ENCODE assay signal across 10 cellular contexts in genomic region chr19:16470541-16470910, GRCh38. TPM values are rescaled to one million over a fixed set of nuclear protein-coding genes. Genes with fewer than 3 reads are reported as not detected.
A peak's percentile ranks its signal among the peaks of the same experiment; 100 is the strongest.
DNase-seq lines count a peak whose midpoint lies in the region; ATAC-seq and TF ChIP-seq lines count a peak whose summit lies in the region.
"Had no signal": no experiment of that assay in that cellular context is flagged by ENCODE, and none has a peak within 500 bp of the region (broad histone marks: within the 10 kb centered on the region; RNA-seq: fewer than 3 reads in every experiment).

No MANE protein-coding gene starts in this region.

- H3K4me3 ChIP-seq in iPS-18c (ENCODE audit: insufficient read depth, low read depth, low read length) (peak overlapping the region; percentile 77), thyroid gland (replicated peaks in 1 of 3) (peak overlapping the region in 1 of 3 donors; percentile 95)

- peaks cover 28 to 40% of the 10 kb centered on the region in 2 donors for H3K4me1 ChIP-seq in thyroid gland

- no peak for TF ChIP-seq POLR2A in thyroid gland (IDR thresholded peaks at IDR 0.05)

- H3K9me3 Mint-ChIP-seq in activated T-cell treated with anti-CD3 and anti-CD28 coated beads, Interleukin-2, amount 50 U/mL, for 72 hours, result peaks cover 0 to 2% of the 10 kb centered on the region in 2 donors
- H3K9me3 Mint-ChIP-seq in activated T-helper 1 cell treated with anti-CD3 and anti-CD28 coated beads, Interleukin-12 subunit alpha, Interleukin-12 subunit beta, Interleukin-2, Interleukin-4 antibody, amounts not matched to agents 30 ng/mL and 10 ng/mL and 1 ng/mL, durations not matched to agents 14 hours and 24 hours and 36 hours, result no peaks in the 10 kb centered on the region

- peak overlapping the region; percentile 86 to 93 for H3K4me3 Mint-ChIP-seq in activated T-cell treated with anti-CD3 and anti-CD28 coated beads, Interleukin-2, amount 50 U/mL, for 72 hours
- H3K4me3 Mint-ChIP-seq in activated T-helper 1 cell treated with anti-CD3 and anti-CD28 coated beads, Interleukin-12 subunit alpha, Interleukin-12 subunit beta, Interleukin-2, Interleukin-4 antibody, amounts not matched to agents 30 ng/mL and 10 ng/mL and 1 ng/mL, durations not matched to agents 14 hours and 24 hours and 36 hours, result peak overlapping the region; percentile 90

- H3K36me3 ChIP-seq in thyroid gland, result no peaks in the 10 kb centered on the region

- H3K36me3 Mint-ChIP-seq in activated T-cell treated with anti-CD3 and anti-CD28 coated beads, Interleukin-2, amount 50 U/mL, for 72 hours (ENCODE audit: insufficient read depth in 2 of 2), result peaks cover 2% of the 10 kb centered on the region in 2 donors
- peaks cover 6% of the 10 kb centered on the region for H3K36me3 Mint-ChIP-seq in activated T-helper 1 cell treated with anti-CD3 and anti-CD28 coated beads, Interleukin-12 subunit alpha, Interleukin-12 subunit beta, Interleukin-2, Interleukin-4 antibody, amounts not matched to agents 30 ng/mL and 10 ng/mL and 1 ng/mL, durations not matched to agents 14 hours and 24 hours and 36 hours (ENCODE audit: low read depth)

- H3K27ac ChIP-seq in thyroid gland, result peak overlapping the region; percentile 24 to 66 (median 60)

- intact Hi-C loops in activated T-helper 1 cell treated with anti-CD3 and anti-CD28 coated beads, Interleukin-12 subunit alpha, Interleukin-12 subunit beta, Interleukin-2, Interleukin-4 antibody, amounts not matched to agents 30 ng/mL and 10 ng/mL and 1 ng/mL, durations not matched to agents 14 hours and 24 hours and 36 hours (cut with micrococcal nuclease), result loop anchor here (2.0 to 10.0 kb wide), 3 partner anchors 102 to 1346 kb away; partner anchors contain the start of genes RASAL3 and SLC35E1
- intact Hi-C loops in thyroid gland (cut with DNase I), result no loop called here

- no peak for ATAC-seq in activated T-cell treated with anti-CD3 and anti-CD28 coated beads, Interleukin-2, amount 50 U/mL, for 72 hours (replicated peaks in 1 of 2)
- ATAC-seq in GM19351 (IDR thresholded peaks at IDR 0.05; ENCODE audit: unreplicated experiment), result no peak

- H3K4me1 Mint-ChIP-seq in activated T-cell treated with anti-CD3 and anti-CD28 coated beads, Interleukin-2, amount 50 U/mL, for 72 hours (ENCODE audit: low read depth), result peaks cover 47% of the 10 kb centered on the region
- peaks cover 30% of the 10 kb centered on the region for H3K4me1 Mint-ChIP-seq in activated T-helper 1 cell treated with anti-CD3 and anti-CD28 coated beads, Interleukin-12 subunit alpha, Interleukin-12 subunit beta, Interleukin-2, Interleukin-4 antibody, amounts not matched to agents 30 ng/mL and 10 ng/mL and 1 ng/mL, durations not matched to agents 14 hours and 24 hours and 36 hours (ENCODE audit: low read depth)

- WGBS in thyroid gland, 2 donors, result 10 to 18% methylated on average over 7 of the region's 7 CpGs

- H3K27me3 Mint-ChIP-seq in activated T-cell treated with anti-CD3 and anti-CD28 coated beads, Interleukin-2, amount 50 U/mL, for 72 hours (ENCODE audit: low read depth), result no peaks in the 10 kb centered on the region
- no peaks in the 10 kb centered on the region for H3K27me3 Mint-ChIP-seq in activated T-helper 1 cell treated with anti-CD3 and anti-CD28 coated beads, Interleukin-12 subunit alpha, Interleukin-12 subunit beta, Interleukin-2, Interleukin-4 antibody, amounts not matched to agents 30 ng/mL and 10 ng/mL and 1 ng/mL, durations not matched to agents 14 hours and 24 hours and 36 hours (ENCODE audit: insufficient read depth)

- H3K27me3 ChIP-seq in thyroid gland, result no peaks in the 10 kb centered on the region

- no peak for TF ChIP-seq CTCF in thyroid gland (IDR thresholded peaks at IDR 0.05)

- H3K27ac Mint-ChIP-seq in activated T-cell treated with anti-CD3 and anti-CD28 coated beads, Interleukin-2, amount 50 U/mL, for 72 hours, result peak overlapping the region; percentile 75
- peak overlapping the region; percentile 72 for H3K27ac Mint-ChIP-seq in activated T-helper 1 cell treated with anti-CD3 and anti-CD28 coated beads, Interleukin-12 subunit alpha, Interleukin-12 subunit beta, Interleukin-2, Interleukin-4 antibody, amounts not matched to agents 30 ng/mL and 10 ng/mL and 1 ng/mL, durations not matched to agents 14 hours and 24 hours and 36 hours

- no peak for DNase-seq in activated T-cell treated with anti-CD3 and anti-CD28 coated beads, Interleukin-2, amount 50 U/mL, for 72 hours
- DNase-seq in activated T-cell treated with anti-CD3 and anti-CD28 coated beads, Interleukin-2, amount 50 U/mL, for 48 hours, result no peak
- no peak for DNase-seq in activated T-helper 1 cell treated with anti-CD3 and anti-CD28 coated beads, Interleukin-12 subunit alpha, Interleukin-12 subunit beta, Interleukin-2, Interleukin-4 antibody, amounts not matched to agents 30 ng/mL and 10 ng/mL and 1 ng/mL, durations not matched to agents 14 hours and 24 hours and 36 hours (ENCODE audit: low spot score)
- DNase-seq in thyroid gland (no peak), NCI-H187 (lab: John Stamatoyannopoulos, UW) (no peak), T1000 (lab: John Stamatoyannopoulos, UW) (no peak)
- DNase-seq: islet precursor cell, NCI-H2029 had no signal

- H3K9me3 ChIP-seq in iPS-18c (ENCODE audit: control insufficient read depth, insufficient read depth, low read length), result no peaks in the 10 kb centered on the region
- H3K9me3 ChIP-seq in thyroid gland, result no peaks in the 10 kb centered on the region

RNA-seq across cellular contexts. Expression of gene EPS15L1, which starts 1.2 kb away (rescaled TPM):
- total RNA-seq in activated T-cell treated with anti-CD3 and anti-CD28 coated beads, Interleukin-2, amount 50 U/mL, for 72 hours, result 10 to 100 TPM; 29.4 to 34.8 TPM
- 39.6 and 41.4 TPM in 2 replicates for total RNA-seq in activated T-helper 1 cell treated with anti-CD3 and anti-CD28 coated beads, Interleukin-12 subunit alpha, Interleukin-12 subunit beta, Interleukin-2, Interleukin-4 antibody, amounts not matched to agents 30 ng/mL and 10 ng/mL and 1 ng/mL, durations not matched to agents 14 hours and 24 hours and 36 hours
- 10 to 100 TPM; 24.4 to 37.4 (median 28.6) TPM for total RNA-seq in thyroid gland

RNA-seq across cellular contexts. Expression of gene CALR3, which starts 25.4 kb away (rescaled TPM):
- not detected for total RNA-seq in activated T-cell treated with anti-CD3 and anti-CD28 coated beads, Interleukin-2, amount 50 U/mL, for 72 hours
- total RNA-seq in activated T-helper 1 cell treated with anti-CD3 and anti-CD28 coated beads, Interleukin-12 subunit alpha, Interleukin-12 subunit beta, Interleukin-2, Interleukin-4 antibody, amounts not matched to agents 30 ng/mL and 10 ng/mL and 1 ng/mL, durations not matched to agents 14 hours and 24 hours and 36 hours, result not detected in 2 replicates
- under 1 TPM in 1 of 4 donors, not detected in 3; 0.58 TPM for total RNA-seq in thyroid gland

RNA-seq across cellular contexts. Expression of gene C19orf44, which starts 25.7 kb away (rescaled TPM):
- total RNA-seq in activated T-cell treated with anti-CD3 and anti-CD28 coated beads, Interleukin-2, amount 50 U/mL, for 72 hours, result 1 to 10 TPM; 3.0 to 3.4 TPM
- total RNA-seq in activated T-helper 1 cell treated with anti-CD3 and anti-CD28 coated beads, Interleukin-12 subunit alpha, Interleukin-12 subunit beta, Interleukin-2, Interleukin-4 antibody, amounts not matched to agents 30 ng/mL and 10 ng/mL and 1 ng/mL, durations not matched to agents 14 hours and 24 hours and 36 hours, result 4.4 and 5.6 TPM in 2 replicates
- 10 to 100 TPM in 3 of 4 donors, 1 to 10 TPM in 1; 8.6 to 12.0 (median 10.6) TPM for total RNA-seq in thyroid gland
